11 cellular contexts compared by ENCODE assay signal in the genomic region with DNA sequence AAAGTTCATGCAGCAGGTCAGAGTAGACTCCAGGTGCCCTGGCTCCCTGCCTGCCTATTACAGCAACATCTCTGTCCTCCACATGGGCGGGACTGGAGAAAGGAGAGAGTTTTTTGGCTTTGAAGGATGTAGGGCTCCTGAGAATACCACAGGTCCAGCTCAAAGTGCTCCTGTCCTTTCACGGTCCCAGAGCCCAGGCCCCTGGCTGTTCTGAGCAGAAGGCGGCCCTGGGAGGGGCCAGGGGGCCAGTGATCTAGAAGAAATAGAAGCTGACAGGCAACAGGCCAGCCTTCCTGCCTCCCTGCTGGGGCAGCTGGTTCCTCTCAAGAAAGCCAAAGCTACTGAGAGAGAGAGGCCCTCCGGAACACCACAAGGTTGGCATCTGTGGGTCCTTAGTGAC. TPM values are rescaled to one million over a fixed set of nuclear protein-coding genes. Genes with fewer than 3 reads are reported as not detected.
DNase-seq lines count a peak whose midpoint lies in the region; ATAC-seq and TF ChIP-seq lines count a peak whose summit lies in the region.
"Had no signal": no experiment of that assay in that cellular context is flagged by ENCODE, and none has a peak within 500 bp of the region (broad histone marks: within the 10 kb centered on the region; RNA-seq: fewer than 3 reads in every experiment).

No MANE protein-coding gene starts in this region.

- TF ChIP-seq POLR2A in ovary (IDR thresholded peaks at IDR 0.05): no peak

- H3K27ac ChIP-seq in BLaER1 (peak overlapping the region; percentile 18; the same call in 1 of the 2 replicates), ovary (peak overlapping the region; percentile 5 to 55)
- no peak overlapping the region for H3K27ac ChIP-seq in CD8-positive, alpha-beta T cell (ENCODE audit: low read depth, low read length)
- H3K27ac ChIP-seq: suprapubic skin had no signal

- CTCF ChIA-PET in CD8-positive, alpha-beta T cell (lab: Charles Lee): interaction anchor here (0.5 to 5.9 kb wide), 3 partner anchors 31 to 1155 kb away, joined by 3 to 36 read pairs (median 15); no protein-coding TSS in a partner anchor

- H3K27me3 ChIP-seq in BLaER1 (peaks cover 52% of the 10 kb centered on the region), ovary (no peaks in the 10 kb centered on the region)
- no peaks in the 10 kb centered on the region for H3K27me3 ChIP-seq in CD8-positive, alpha-beta T cell (ENCODE audit: insufficient read depth, low read length)
- H3K27me3 ChIP-seq: suprapubic skin had no signal

- peaks cover 60% of the 10 kb centered on the region for H3K4me1 ChIP-seq in BLaER1
- H3K4me1 ChIP-seq in ovary (ENCODE audit: insufficient read depth): peaks cover 10% of the 10 kb centered on the region
- peaks cover 12% of the 10 kb centered on the region for H3K4me1 ChIP-seq in CD8-positive, alpha-beta T cell (ENCODE audit: insufficient read depth, low read length)

- 27 to 29% (median 29%) methylated on average over 4 of the region's 4 CpGs for WGBS in ovary, 3 donors

- 0 out of 2 replicates have a peak overlapping the region, but pooled peaks have one; percentile 29 for H3K9ac ChIP-seq in BLaER1

- H3K27me3 Mint-ChIP-seq in CD8-positive, alpha-beta T cell (ENCODE audit: low read depth): peaks cover 2% of the 10 kb centered on the region
- H3K27me3 Mint-ChIP-seq: activated CD4-positive, alpha-beta T cell treated with anti-CD3 and anti-CD28 coated beads, Interleukin-2, amount 10 ng/mL, durations not matched to agents 24 days and 14 days had no signal

- no peak for ATAC-seq in GM19467 (IDR thresholded peaks at IDR 0.05; ENCODE audit: unreplicated experiment)
- no peak for ATAC-seq in CD8-positive, alpha-beta T cell
- no peak for ATAC-seq in HG02884 (IDR thresholded peaks at IDR 0.05; ENCODE audit: unreplicated experiment)

- H3K36me3 ChIP-seq in BLaER1 (no peaks in the 10 kb centered on the region), ovary (no peaks in the 10 kb centered on the region)
- H3K36me3 ChIP-seq in CD8-positive, alpha-beta T cell (ENCODE audit: insufficient read depth, low read length): no peaks in the 10 kb centered on the region
- H3K36me3 ChIP-seq: suprapubic skin had no signal

- H3K9me3 ChIP-seq in BLaER1 (no peaks in the 10 kb centered on the region), ovary (no peaks in the 10 kb centered on the region)
- H3K9me3 ChIP-seq in CD8-positive, alpha-beta T cell (ENCODE audit: low read length): no peaks in the 10 kb centered on the region
- H3K9me3 ChIP-seq: suprapubic skin had no signal

- TF ChIP-seq CTCF in fibroblast of pulmonary artery (IDR thresholded peaks at IDR 0.05; ENCODE audit: low read length, missing control alignments): no peak
- TF ChIP-seq CTCF in ovary (IDR thresholded peaks at IDR 0.05): no peak
- TF ChIP-seq CTCF in CD8-positive, alpha-beta T cell (IDR thresholded peaks at IDR 0.05): no peak

- DNase-seq in RPMI7951 (ENCODE audit: low read depth): peak; percentile 55
- DNase-seq in fibroblast of pulmonary artery (ENCODE audit: low read depth): peak; percentile 11
- DNase-seq in ovary: peak; percentile 34 to 52 (median 50)
- no peak for DNase-seq in stimulated activated CD4-positive, alpha-beta T cell treated with anti-CD3 and anti-CD28 coated beads, Interleukin-4, amount 100 ng/mL, for 24 hours
- no peak for DNase-seq in CD8-positive, alpha-beta T cell
- DNase-seq: activated CD4-positive, alpha-beta T cell treated with anti-CD3 and anti-CD28 coated beads, Interleukin-2, amount 10 ng/mL, durations not matched to agents 24 days and 14 days had no signal

- H4K20me1 ChIP-seq in BLaER1: peaks cover 9% of the 10 kb centered on the region; the same call in 1 of the 2 replicates

- intact Hi-C loops in ovary (cut with DNase I): no loop called here
- intact Hi-C loops in CD8-positive, alpha-beta T cell (cut with DNase I, micrococcal nuclease): no loop called here

- peak overlapping the region; percentile 83 for H3K4me2 ChIP-seq in BLaER1

- no peaks in the 10 kb centered on the region for H3K9me3 Mint-ChIP-seq in CD8-positive, alpha-beta T cell
- H3K9me3 Mint-ChIP-seq: activated CD4-positive, alpha-beta T cell treated with anti-CD3 and anti-CD28 coated beads, Interleukin-2, amount 10 ng/mL, durations not matched to agents 24 days and 14 days; neural crest cell had no signal

- POLR2A ChIA-PET in CD8-positive, alpha-beta T cell (lab: Charles Lee): no interaction called here

- no peak for TF ChIP-seq EP300 in ovary (IDR thresholded peaks at IDR 0.05)

- H3K36me3 Mint-ChIP-seq in CD8-positive, alpha-beta T cell: no peaks in the 10 kb centered on the region

- H3K4me3 ChIP-seq in BLaER1: no peak overlapping the region
- H3K4me3 ChIP-seq in fibroblast of pulmonary artery (replicated peaks; ENCODE audit: low read depth, low read length): no peak overlapping the region
- no peak overlapping the region for H3K4me3 ChIP-seq in ovary
- H3K4me3 ChIP-seq in CD8-positive, alpha-beta T cell (ENCODE audit: low read depth, low read length): no peak overlapping the region

- no peak overlapping the region for H3K27ac Mint-ChIP-seq in CD8-positive, alpha-beta T cell
- H3K27ac Mint-ChIP-seq: activated CD4-positive, alpha-beta T cell treated with anti-CD3 and anti-CD28 coated beads, Interleukin-2, amount 10 ng/mL, durations not matched to agents 24 days and 14 days had no signal

- H3K4me3 Mint-ChIP-seq in CD8-positive, alpha-beta T cell: no peak overlapping the region
- H3K4me3 Mint-ChIP-seq: activated CD4-positive, alpha-beta T cell treated with anti-CD3 and anti-CD28 coated beads, Interleukin-2, amount 10 ng/mL, durations not matched to agents 24 days and 14 days; neural crest cell had no signal

- H3K4me1 Mint-ChIP-seq in CD8-positive, alpha-beta T cell (ENCODE audit: low read depth): peaks cover 19% of the 10 kb centered on the region

RNA-seq across cellular contexts. Expression of gene IQSEC2, which starts 0.9 kb away (rescaled TPM):
- 28.4 and 42.4 TPM in 2 replicates for total RNA-seq in RPMI7951 (2014; rRNA removed; shearing (Covaris generic))
- total RNA-seq in ovary: 10 to 100 TPM in 6 of 7 donors, 1 to 10 TPM in 1; 9.7 to 20.1 (median 12.4) TPM
- 1 to 10 TPM; 8.2 to 8.7 TPM for polyA plus RNA-seq in ovary
- 1 to 10 TPM in 1 of 2 experiments, under 1 TPM in 1; 0.78 to 1.0 TPM for total RNA-seq in CD8-positive, alpha-beta T cell

RNA-seq across cellular contexts. Expression of gene KDM5C, which starts 57.3 kb away (rescaled TPM):
- 67.0 and 120 TPM in 2 replicates for total RNA-seq in RPMI7951 (2014; rRNA removed; shearing (Covaris generic))
- 100 to 1,000 TPM in 2 of 7 donors, 10 to 100 TPM in 5; 76.7 to 121 (median 98.7) TPM for total RNA-seq in ovary
- polyA plus RNA-seq in ovary: 10 to 100 TPM; 41.4 to 74.8 TPM
- 100 to 1,000 TPM; 276 to 295 TPM for total RNA-seq in CD8-positive, alpha-beta T cell

Comparison
In these comparisons a context has a peak if more than half of its experiments do, and no peak if none do; other contexts are left out.
1. DNase-seq: peak in RPMI7951 (single experiment), fibroblast of pulmonary artery (single experiment) and ovary (5 of 5); none in stimulated activated CD4-positive, alpha-beta T cell treated with anti-CD3 and anti-CD28 coated beads, Interleukin-4, amount 100 ng/mL, for 24 hours (single experiment) and CD8-positive, alpha-beta T cell (0 of 7).
2. RNA of gene IQSEC2, which starts 0.9 kb away (total RNA-seq): 28.4 to 42.4 TPM in RPMI7951 and 9.7 to 20.1 TPM in ovary; 0.78 to 1.0 TPM in CD8-positive, alpha-beta T cell; every median in the first group is over 4 times any median in the second.